8 cellular contexts compared by ENCODE assay signal in genomic region chr18:50374753-50375391, GRCh38. TPM values are rescaled to one million over a fixed set of nuclear protein-coding genes. Genes with fewer than 3 reads are reported as not detected.
DNase-seq lines count a peak whose midpoint lies in the region; ATAC-seq, FAIRE-seq and TF ChIP-seq lines count a peak whose summit lies in the region.

Gene SKA1, plus strand, starts transcription at chr18:50375046. Its CDS starts 785 bp downstream, at chr18:50375831.

- TF ChIP-seq CTCF in 22Rv1 (IDR thresholded peaks at IDR 0.05) (no peak), brain (conservative IDR thresholded peaks at IDR 0.05) (no peak)

- H3K27ac Mint-ChIP-seq in brain: peak within 1 kb of the TSS; percentile 66 to 91 (median 74)

- peaks cover 23% of the 10 kb centered on the region for H3K4me1 Mint-ChIP-seq in brain

- ATAC-seq in GM18520 (IDR thresholded peaks at IDR 0.05; ENCODE audit: unreplicated experiment): peak; percentile 83
- peak; percentile 96 for ATAC-seq in HG03064 (IDR thresholded peaks at IDR 0.05; ENCODE audit: low read depth, unreplicated experiment)
- ATAC-seq in sciatic nerve: peak; percentile 100

- peak within 1 kb of the TSS; percentile 93 for H3K27ac ChIP-seq in 22Rv1

- H3K27me3 Mint-ChIP-seq in brain: peaks cover 7% of the 10 kb centered on the region

- H3K9me3 Mint-ChIP-seq in brain: peaks cover 10 to 15% (median 15%) of the 10 kb centered on the region in 5 experiments

- DNase-seq in NCI-H2107 treated with DMSO at 0.1 percent for 48 hours (lab: John Stamatoyannopoulos, UW; ENCODE audit: unreplicated experiment) (peak; percentile 94), iPS DF 19.7 (ENCODE audit: low read depth, low spot score) (peak; percentile 86), sciatic nerve (ENCODE audit: low spot score) (peak; percentile 95)

- H3K4me3 Mint-ChIP-seq in brain: peak within 1 kb of the TSS; percentile 86 to 90 (median 89)

- H3K36me3 Mint-ChIP-seq in brain: no peaks in the 10 kb centered on the region

- intact Hi-C loops in sciatic nerve (cut with DNase I): no loop called here

- peak; percentile 69 for FAIRE-seq in TTC549 (lab: Jason Lieb, UNC)

RNA-seq across cellular contexts. Expression of gene SKA1, which starts in this region (rescaled TPM):
- polyA plus RNA-seq in brain (ENCODE audit: insufficient read depth, low read depth, low replicate concordance): 12.1 TPM
- total RNA-seq in sciatic nerve: 0.36 TPM

Comparison
In these comparisons a context has a peak if more than half of its experiments do, and no peak if none do; other contexts are left out.
1. Peak in every context shown above with its lines: DNase-seq, ATAC-seq and H3K27ac ChIP-seq.
2. Peak in DNase-seq and ATAC-seq in sciatic nerve; RNA of the gene not detected or under 1 TPM.